Comparison of ENCODE assay signal across 9 cellular contexts in genomic region chr12:106149096-106149784, GRCh38. TPM values are rescaled to one million over a fixed set of nuclear protein-coding genes. Genes with fewer than 3 reads are reported as not detected.
DNase-seq lines count a peak whose midpoint lies in the region; ATAC-seq, FAIRE-seq and TF ChIP-seq lines count a peak whose summit lies in the region.
"Had no signal": no experiment of that assay in that cellular context is flagged by ENCODE, and none has a peak within 500 bp of the region (broad histone marks: within the 10 kb centered on the region; RNA-seq: fewer than 3 reads in every experiment).

No MANE protein-coding gene starts in this region.

- peak; percentile 60 for TF ChIP-seq CTCF in upper lobe of right lung (IDR thresholded peaks at IDR 0.05)

- intact Hi-C loops in Right ventricle myocardium superior (cut with DNase I) (no loop called here), cardiac septum (cut with DNase I) (loop anchor here (5.0 to 10.0 kb wide), 2 partner anchors 156 to 182 kb away; partner anchors contain the start of gene TCP11L2), upper lobe of right lung (cut with DNase I) (no loop called here)

- H3K27ac Mint-ChIP-seq in activated naive CD8-positive, alpha-beta T cell treated with anti-CD3 and anti-CD28 coated beads, Interleukin-2, amount 50 U/mL, for 24 hours, result no peak overlapping the region

- H3K36me3 ChIP-seq in upper lobe of right lung, result no peaks in the 10 kb centered on the region

- no peaks in the 10 kb centered on the region for H3K4me1 Mint-ChIP-seq in activated naive CD8-positive, alpha-beta T cell treated with anti-CD3 and anti-CD28 coated beads, Interleukin-2, amount 50 U/mL, for 24 hours

- H3K9me3 Mint-ChIP-seq in activated naive CD8-positive, alpha-beta T cell treated with anti-CD3 and anti-CD28 coated beads, Interleukin-2, amount 50 U/mL, for 24 hours, result no peaks in the 10 kb centered on the region

- no peak for TF ChIP-seq POLR2A in H54 (IDR thresholded peaks at IDR 0.05; ENCODE audit: low read depth, low read length)

- ATAC-seq in Right ventricle myocardium superior (ENCODE audit: poor library complexity), result peak; percentile 19
- ATAC-seq in upper lobe of right lung, result peak; percentile 26
- no peak for ATAC-seq in activated naive CD8-positive, alpha-beta T cell treated with anti-CD3 and anti-CD28 coated beads, Interleukin-2, amount 50 U/mL, for 24 hours

- H3K27me3 ChIP-seq in upper lobe of right lung, result no peaks in the 10 kb centered on the region

- no peaks in the 10 kb centered on the region for H3K9me3 ChIP-seq in upper lobe of right lung

- no peak overlapping the region for H3K4me3 ChIP-seq in upper lobe of right lung

- H3K27me3 Mint-ChIP-seq in activated naive CD8-positive, alpha-beta T cell treated with anti-CD3 and anti-CD28 coated beads, Interleukin-2, amount 50 U/mL, for 24 hours, result peaks cover 20% of the 10 kb centered on the region

- DNase-seq in Right ventricle myocardium superior (no peak), cardiac septum (ENCODE audit: low spot score) (no peak), SW480 (ENCODE audit: low spot score) (peak; percentile 31), iPS-NIHi11 (ENCODE audit: low spot score) (peak; percentile 45), upper lobe of right lung (no peak), H54 (ENCODE audit: insufficient read length, low spot score) (no peak)
- no peak for DNase-seq in activated naive CD8-positive, alpha-beta T cell treated with anti-CD3 and anti-CD28 coated beads, Interleukin-2, amount 50 U/mL, for 24 hours
- DNase-seq in stimulated activated naive CD4-positive, alpha-beta T cell (lab: John Stamatoyannopoulos, UW), result no peak

- FAIRE-seq in H54 (lab: Jason Lieb, UNC), result no peak

- no peaks in the 10 kb centered on the region for H3K36me3 Mint-ChIP-seq in activated naive CD8-positive, alpha-beta T cell treated with anti-CD3 and anti-CD28 coated beads, Interleukin-2, amount 50 U/mL, for 24 hours (ENCODE audit: low read depth)

- no peak overlapping the region for H3K27ac ChIP-seq in upper lobe of right lung

- no peak overlapping the region for H3K4me3 Mint-ChIP-seq in activated naive CD8-positive, alpha-beta T cell treated with anti-CD3 and anti-CD28 coated beads, Interleukin-2, amount 50 U/mL, for 24 hours

- peaks cover 11% of the 10 kb centered on the region for H3K4me1 ChIP-seq in upper lobe of right lung

RNA-seq across cellular contexts. Expression of gene NUAK1, which starts 10.5 kb away (rescaled TPM):
- total RNA-seq in Right ventricle myocardium superior (33.6 TPM), cardiac septum (66.8 TPM), upper lobe of right lung (40.8 TPM)
- total RNA-seq: T-helper 2 cell treated with Interferon-gamma antibody and Interleukin-4, amounts not matched to agents 100 ng/mL and 5 ng/mL, for 36 hours had no signal

Comparison
In these comparisons a context has a peak if more than half of its experiments do, and no peak if none do; other contexts are left out.
1. DNase-seq: peak in SW480 (single experiment) and iPS-NIHi11 (single experiment); none in Right ventricle myocardium superior (single experiment), cardiac septum (single experiment), upper lobe of right lung (single experiment), activated naive CD8-positive, alpha-beta T cell treated with anti-CD3 and anti-CD28 coated beads, Interleukin-2, amount 50 U/mL, for 24 hours (single experiment), H54 (single experiment) and stimulated activated naive CD4-positive, alpha-beta T cell (0 of 6).